Comparison of ENCODE assay signal across 4 cellular contexts in the genomic region with DNA sequence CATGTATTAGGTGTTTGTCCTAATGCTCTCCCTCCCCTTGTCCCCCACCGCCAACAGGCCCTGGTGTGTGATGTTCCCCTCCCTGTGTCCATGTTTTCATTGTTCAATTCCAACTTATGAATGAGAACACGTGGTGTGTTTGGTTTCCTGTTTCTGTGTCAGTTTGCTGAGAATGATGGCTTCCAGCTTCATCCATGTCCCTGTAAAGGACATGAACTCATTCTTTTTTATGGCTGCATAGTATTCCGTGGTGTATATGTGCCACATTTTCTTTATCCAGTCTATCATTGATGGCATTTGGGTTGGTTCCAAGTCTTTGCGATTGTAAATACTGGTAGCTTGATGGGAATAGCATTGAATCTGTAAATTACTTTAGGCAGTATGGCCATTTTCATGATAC. TPM values are rescaled to one million over a fixed set of nuclear protein-coding genes. Genes with fewer than 3 reads are reported as not detected.
"Had no signal": no experiment of that assay in that cellular context is flagged by ENCODE, and none has a peak within 500 bp of the region (broad histone marks: within the 10 kb centered on the region; RNA-seq: fewer than 3 reads in every experiment).

No MANE protein-coding gene starts in this region.

RNA-seq across cellular contexts. Expression of gene SAMD3, which starts 52.6 kb away (rescaled TPM):
- total RNA-seq: dermis blood vessel endothelial cell, gastrocnemius medialis, left ventricle myocardium inferior, mammary epithelial cell had no signal
